ENCODE assay signal across 1 cellular context in genomic region chr6:109443425-109443950, GRCh38.
TF ChIP-seq lines count a peak whose summit lies in the region.

No MANE protein-coding gene starts in this region.

TF ChIP-seq in HEK293T, 16 proteins besides CTCF, POLR2A, EP300 and RAD21 (continued from another document):
- TF ChIP-seq PKNOX1 (IDR thresholded peaks at IDR 0.05), result no peak
